In the genomic region with DNA sequence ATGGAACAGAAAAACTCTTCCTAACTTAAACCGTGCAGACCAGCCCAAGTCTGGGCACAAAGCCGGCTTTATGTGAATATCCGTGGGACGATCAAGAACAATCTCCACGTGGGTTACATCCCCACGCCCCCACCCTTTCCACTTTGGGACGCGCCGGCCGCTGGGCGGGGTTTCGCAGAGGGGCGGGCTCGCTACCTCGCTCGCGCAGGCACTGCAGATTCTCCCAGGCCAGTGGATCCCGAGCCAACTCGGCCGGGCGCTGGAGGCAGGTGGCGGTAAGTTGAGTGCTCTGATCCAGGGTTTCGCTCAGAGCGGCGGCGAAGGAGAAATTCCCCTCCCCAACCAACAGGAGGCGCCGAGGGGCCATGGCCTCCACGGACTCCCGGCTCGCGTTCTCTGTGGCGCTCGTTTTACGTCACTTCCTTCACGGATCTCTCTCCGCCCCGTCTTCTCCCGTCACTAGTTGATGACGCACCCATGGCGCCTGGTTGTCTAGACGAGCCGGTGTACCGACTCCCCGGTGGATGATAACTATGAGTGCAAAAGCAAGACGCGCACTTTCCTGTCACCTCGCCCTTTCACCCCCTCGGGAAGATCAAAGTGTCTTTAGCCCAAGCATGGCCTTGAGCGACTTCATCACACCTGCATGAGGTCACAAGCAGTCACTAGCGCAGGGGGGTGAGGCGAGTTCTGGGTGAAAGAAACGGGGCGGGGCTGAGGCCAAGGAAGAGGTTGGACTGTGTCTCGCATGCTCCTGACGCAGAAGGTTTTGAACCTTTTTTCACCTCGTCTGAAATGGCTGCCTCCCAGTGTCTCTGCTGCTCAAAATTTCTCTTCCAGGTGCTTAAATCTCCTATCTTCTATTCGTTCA, we compare ENCODE assay signal across 1 cellular context.
TF ChIP-seq lines count a peak whose summit lies in the region.

A gene with protein sequence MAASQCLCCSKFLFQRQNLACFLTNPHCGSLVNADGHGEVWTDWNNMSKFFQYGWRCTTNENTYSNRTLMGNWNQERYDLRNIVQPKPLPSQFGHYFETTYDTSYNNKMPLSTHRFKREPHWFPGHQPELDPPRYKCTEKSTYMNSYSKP (plus strand): TSS at position 776 of the 871 bp plus-strand sequence. CDS start 20 bp downstream, at position 796.
A gene with protein sequence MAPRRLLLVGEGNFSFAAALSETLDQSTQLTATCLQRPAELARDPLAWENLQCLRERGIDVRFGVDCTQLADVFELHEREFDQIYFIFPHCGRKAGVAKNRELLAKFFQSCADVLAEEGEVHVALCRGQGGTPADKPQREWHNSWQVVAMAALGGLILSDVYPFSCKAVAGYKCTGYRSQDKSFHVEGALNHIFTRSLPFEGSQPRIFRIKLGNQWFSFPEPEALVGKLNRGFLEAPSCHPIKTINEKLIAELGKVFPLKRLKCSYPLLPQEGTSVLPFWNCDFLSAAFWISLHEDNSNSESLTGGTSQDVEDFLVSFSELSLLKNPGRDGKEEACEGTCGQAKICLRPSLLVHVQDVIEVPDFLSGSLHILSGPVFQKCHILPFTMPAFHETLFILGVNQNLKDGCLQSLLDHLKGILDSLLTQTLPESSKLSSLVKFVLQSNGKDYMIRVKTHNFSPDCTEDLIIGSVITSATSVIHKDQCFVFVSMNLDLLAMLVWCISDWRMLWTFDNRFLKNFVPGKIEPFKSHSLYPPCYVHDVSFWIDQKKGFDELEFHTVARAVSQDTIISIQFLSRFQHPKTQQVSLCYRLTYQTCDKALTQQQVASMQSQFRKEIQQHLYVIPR (minus strand): TSS at position 400 of the 871 bp plus-strand sequence. CDS start 33 bp downstream, at position 367.

TF ChIP-seq in HepG2, 621 proteins besides CTCF, POLR2A, EP300 and RAD21 (continues in another document):
- TF ChIP-seq ARHGAP35 (CRISPR knock-in tag; IDR thresholded peaks at IDR 0.05; ENCODE audit: borderline replicate concordance): 0 out of 2 replicates have a peak, but pooled peaks have one; percentile 37
- TF ChIP-seq MXD4 (CRISPR knock-in tag; IDR thresholded peaks at IDR 0.05): peak; percentile 55
- no peak; the same call in 1 of the 2 replicates for TF ChIP-seq MEIS2 (CRISPR knock-in tag; IDR thresholded peaks at IDR 0.05)
- no peak; the same call in 1 of the 2 replicates for TF ChIP-seq MIXL1 (CRISPR knock-in tag; IDR thresholded peaks at IDR 0.05)
- no peak for TF ChIP-seq HOXA7 (CRISPR knock-in tag; IDR thresholded peaks at IDR 0.05)
- TF ChIP-seq NR2F1 (CRISPR knock-in tag; IDR thresholded peaks at IDR 0.05): peak; percentile 33 to 67; a peak in 3 of 4 replicates
- no peak for TF ChIP-seq ZNF530 (CRISPR knock-in tag; IDR thresholded peaks at IDR 0.05; ENCODE audit: low read depth)
- TF ChIP-seq, protein P1, sequence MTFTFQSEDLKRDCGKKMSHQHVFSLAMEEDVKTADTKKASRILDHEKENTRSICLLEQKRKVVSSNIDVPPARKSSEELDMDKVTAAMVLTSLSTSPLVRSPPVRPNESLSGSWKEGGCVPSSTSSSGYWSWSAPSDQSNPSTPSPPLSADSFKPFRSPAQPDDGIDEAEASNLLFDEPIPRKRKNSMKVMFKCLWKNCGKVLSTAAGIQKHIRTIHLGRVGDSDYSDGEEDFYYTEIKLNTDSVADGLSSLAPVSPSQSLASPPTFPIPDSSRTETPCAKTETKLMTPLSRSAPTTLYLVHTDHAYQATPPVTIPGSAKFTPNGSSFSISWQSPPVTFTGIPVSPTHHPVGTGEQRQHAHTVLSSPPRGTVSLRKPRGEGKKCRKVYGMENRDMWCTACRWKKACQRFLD (CRISPR knock-in tag; IDR thresholded peaks at IDR 0.05; ENCODE audit: borderline replicate concordance): no peak
- 0 out of 2 replicates have a peak, but pooled peaks have one; percentile 15 for TF ChIP-seq HHEX (CRISPR knock-in tag; IDR thresholded peaks at IDR 0.05)
- no peak for TF ChIP-seq HNRNPUL1 (IDR thresholded peaks at IDR 0.05; ENCODE audit: low read depth, low read length)
- TF ChIP-seq FOXJ3 (CRISPR knock-in tag; IDR thresholded peaks at IDR 0.05; ENCODE audit: borderline replicate concordance): peak; percentile 83
- 0 out of 2 replicates have a peak, but pooled peaks have one; percentile 40 for TF ChIP-seq ZNF557 (CRISPR knock-in tag; IDR thresholded peaks at IDR 0.05)
- TF ChIP-seq, protein P2, sequence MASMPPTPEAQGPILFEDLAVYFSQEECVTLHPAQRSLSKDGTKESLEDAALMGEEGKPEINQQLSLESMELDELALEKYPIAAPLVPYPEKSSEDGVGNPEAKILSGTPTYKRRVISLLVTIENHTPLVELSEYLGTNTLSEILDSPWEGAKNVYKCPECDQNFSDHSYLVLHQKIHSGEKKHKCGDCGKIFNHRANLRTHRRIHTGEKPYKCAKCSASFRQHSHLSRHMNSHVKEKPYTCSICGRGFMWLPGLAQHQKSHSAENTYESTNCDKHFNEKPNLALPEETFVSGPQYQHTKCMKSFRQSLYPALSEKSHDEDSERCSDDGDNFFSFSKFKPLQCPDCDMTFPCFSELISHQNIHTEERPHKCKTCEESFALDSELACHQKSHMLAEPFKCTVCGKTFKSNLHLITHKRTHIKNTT (CRISPR knock-in tag; IDR thresholded peaks at IDR 0.05): no peak
- TF ChIP-seq ZNF660 (CRISPR knock-in tag; IDR thresholded peaks at IDR 0.05; ENCODE audit: borderline replicate concordance, low read depth): no peak
- TF ChIP-seq AHR (CRISPR knock-in tag; IDR thresholded peaks at IDR 0.05): peak; percentile 45; the same call in 1 of the 2 replicates
- TF ChIP-seq, protein P3, sequence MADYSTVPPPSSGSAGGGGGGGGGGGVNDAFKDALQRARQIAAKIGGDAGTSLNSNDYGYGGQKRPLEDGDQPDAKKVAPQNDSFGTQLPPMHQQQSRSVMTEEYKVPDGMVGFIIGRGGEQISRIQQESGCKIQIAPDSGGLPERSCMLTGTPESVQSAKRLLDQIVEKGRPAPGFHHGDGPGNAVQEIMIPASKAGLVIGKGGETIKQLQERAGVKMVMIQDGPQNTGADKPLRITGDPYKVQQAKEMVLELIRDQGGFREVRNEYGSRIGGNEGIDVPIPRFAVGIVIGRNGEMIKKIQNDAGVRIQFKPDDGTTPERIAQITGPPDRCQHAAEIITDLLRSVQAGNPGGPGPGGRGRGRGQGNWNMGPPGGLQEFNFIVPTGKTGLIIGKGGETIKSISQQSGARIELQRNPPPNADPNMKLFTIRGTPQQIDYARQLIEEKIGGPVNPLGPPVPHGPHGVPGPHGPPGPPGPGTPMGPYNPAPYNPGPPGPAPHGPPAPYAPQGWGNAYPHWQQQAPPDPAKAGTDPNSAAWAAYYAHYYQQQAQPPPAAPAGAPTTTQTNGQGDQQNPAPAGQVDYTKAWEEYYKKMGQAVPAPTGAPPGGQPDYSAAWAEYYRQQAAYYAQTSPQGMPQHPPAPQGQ (CRISPR knock-in tag; IDR thresholded peaks at IDR 0.05; ENCODE audit: borderline replicate concordance): no peak
- TF ChIP-seq CBFB (CRISPR knock-in tag; IDR thresholded peaks at IDR 0.05): no peak
- TF ChIP-seq, protein P4, sequence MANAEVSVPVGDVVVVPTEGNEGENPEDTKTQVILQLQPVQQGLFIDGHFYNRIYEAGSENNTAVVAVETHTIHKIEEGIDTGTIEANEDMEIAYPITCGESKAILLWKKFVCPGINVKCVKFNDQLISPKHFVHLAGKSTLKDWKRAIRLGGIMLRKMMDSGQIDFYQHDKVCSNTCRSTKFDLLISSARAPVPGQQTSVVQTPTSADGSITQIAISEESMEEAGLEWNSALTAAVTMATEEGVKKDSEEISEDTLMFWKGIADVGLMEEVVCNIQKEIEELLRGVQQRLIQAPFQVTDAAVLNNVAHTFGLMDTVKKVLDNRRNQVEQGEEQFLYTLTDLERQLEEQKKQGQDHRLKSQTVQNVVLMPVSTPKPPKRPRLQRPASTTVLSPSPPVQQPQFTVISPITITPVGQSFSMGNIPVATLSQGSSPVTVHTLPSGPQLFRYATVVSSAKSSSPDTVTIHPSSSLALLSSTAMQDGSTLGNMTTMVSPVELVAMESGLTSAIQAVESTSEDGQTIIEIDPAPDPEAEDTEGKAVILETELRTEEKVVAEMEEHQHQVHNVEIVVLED (CRISPR knock-in tag; IDR thresholded peaks at IDR 0.05; ENCODE audit: borderline replicate concordance): peak; percentile 74; the same call in 1 of the 2 replicates
- peak; percentile 22; the same call in 1 of the 2 replicates for TF ChIP-seq EEA1 (CRISPR knock-in tag; IDR thresholded peaks at IDR 0.05; ENCODE audit: borderline replicate concordance)
- TF ChIP-seq ARID2 (CRISPR knock-in tag; IDR thresholded peaks at IDR 0.05; ENCODE audit: borderline replicate concordance): no peak
- TF ChIP-seq FOXK1 (CRISPR knock-in tag; IDR thresholded peaks at IDR 0.05; ENCODE audit: borderline replicate concordance, low read depth): peak; percentile 84; the same call in 1 of the 2 replicates
- no peak for TF ChIP-seq ZNF670 (CRISPR knock-in tag; IDR thresholded peaks at IDR 0.05; ENCODE audit: borderline replicate concordance)
- TF ChIP-seq, protein P5, sequence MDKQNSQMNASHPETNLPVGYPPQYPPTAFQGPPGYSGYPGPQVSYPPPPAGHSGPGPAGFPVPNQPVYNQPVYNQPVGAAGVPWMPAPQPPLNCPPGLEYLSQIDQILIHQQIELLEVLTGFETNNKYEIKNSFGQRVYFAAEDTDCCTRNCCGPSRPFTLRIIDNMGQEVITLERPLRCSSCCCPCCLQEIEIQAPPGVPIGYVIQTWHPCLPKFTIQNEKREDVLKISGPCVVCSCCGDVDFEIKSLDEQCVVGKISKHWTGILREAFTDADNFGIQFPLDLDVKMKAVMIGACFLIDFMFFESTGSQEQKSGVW (CRISPR knock-in tag; IDR thresholded peaks at IDR 0.05; ENCODE audit: borderline replicate concordance): no peak
- peak; percentile 87 for TF ChIP-seq ASH2L (IDR thresholded peaks at IDR 0.05; ENCODE audit: insufficient read length, low read depth, low read length)
- TF ChIP-seq ZBTB1 (CRISPR knock-in tag; IDR thresholded peaks at IDR 0.05; ENCODE audit: borderline replicate concordance): no peak
- TF ChIP-seq KAT7 (CRISPR knock-in tag; IDR thresholded peaks at IDR 0.05; ENCODE audit: borderline replicate concordance): 0 out of 2 replicates have a peak, but pooled peaks have one; percentile 71
- TF ChIP-seq ZNF672 (CRISPR knock-in tag; IDR thresholded peaks at IDR 0.05): no peak
- TF ChIP-seq ZNF891 (CRISPR knock-in tag; IDR thresholded peaks at IDR 0.05): peak; percentile 68
- no peak for TF ChIP-seq ZNF577 (CRISPR knock-in tag; IDR thresholded peaks at IDR 0.05; ENCODE audit: borderline replicate concordance, low read depth)
- TF ChIP-seq ELF1 (CRISPR knock-in tag; IDR thresholded peaks at IDR 0.05): peak; percentile 72
- TF ChIP-seq RORA (CRISPR knock-in tag; IDR thresholded peaks at IDR 0.05): no peak
- 0 out of 2 replicates have a peak, but pooled peaks have one; percentile 33 for TF ChIP-seq CAMTA2 (CRISPR knock-in tag; IDR thresholded peaks at IDR 0.05; ENCODE audit: borderline replicate concordance)
- no peak for TF ChIP-seq SRSF1 (optimal IDR thresholded peaks at IDR 0.05; ENCODE audit: low read depth, low read length)
- TF ChIP-seq, protein P6, sequence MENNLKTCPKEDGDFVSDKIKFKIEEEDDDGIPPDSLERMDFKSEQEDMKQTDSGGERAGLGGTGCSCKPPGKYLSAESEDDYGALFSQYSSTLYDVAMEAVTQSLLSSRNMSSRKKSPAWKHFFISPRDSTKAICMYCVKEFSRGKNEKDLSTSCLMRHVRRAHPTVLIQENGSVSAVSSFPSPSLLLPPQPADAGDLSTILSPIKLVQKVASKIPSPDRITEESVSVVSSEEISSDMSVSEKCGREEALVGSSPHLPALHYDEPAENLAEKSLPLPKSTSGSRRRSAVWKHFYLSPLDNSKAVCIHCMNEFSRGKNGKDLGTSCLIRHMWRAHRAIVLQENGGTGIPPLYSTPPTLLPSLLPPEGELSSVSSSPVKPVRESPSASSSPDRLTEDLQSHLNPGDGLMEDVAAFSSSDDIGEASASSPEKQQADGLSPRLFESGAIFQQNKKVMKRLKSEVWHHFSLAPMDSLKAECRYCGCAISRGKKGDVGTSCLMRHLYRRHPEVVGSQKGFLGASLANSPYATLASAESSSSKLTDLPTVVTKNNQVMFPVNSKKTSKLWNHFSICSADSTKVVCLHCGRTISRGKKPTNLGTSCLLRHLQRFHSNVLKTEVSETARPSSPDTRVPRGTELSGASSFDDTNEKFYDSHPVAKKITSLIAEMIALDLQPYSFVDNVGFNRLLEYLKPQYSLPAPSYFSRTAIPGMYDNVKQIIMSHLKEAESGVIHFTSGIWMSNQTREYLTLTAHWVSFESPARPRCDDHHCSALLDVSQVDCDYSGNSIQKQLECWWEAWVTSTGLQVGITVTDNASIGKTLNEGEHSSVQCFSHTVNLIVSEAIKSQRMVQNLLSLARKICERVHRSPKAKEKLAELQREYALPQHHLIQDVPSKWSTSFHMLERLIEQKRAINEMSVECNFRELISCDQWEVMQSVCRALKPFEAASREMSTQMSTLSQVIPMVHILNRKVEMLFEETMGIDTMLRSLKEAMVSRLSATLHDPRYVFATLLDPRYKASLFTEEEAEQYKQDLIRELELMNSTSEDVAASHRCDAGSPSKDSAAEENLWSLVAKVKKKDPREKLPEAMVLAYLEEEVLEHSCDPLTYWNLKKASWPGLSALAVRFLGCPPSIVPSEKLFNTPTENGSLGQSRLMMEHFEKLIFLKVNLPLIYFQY (CRISPR knock-in tag; IDR thresholded peaks at IDR 0.05; ENCODE audit: borderline replicate concordance): no peak
- TF ChIP-seq, protein P7, sequence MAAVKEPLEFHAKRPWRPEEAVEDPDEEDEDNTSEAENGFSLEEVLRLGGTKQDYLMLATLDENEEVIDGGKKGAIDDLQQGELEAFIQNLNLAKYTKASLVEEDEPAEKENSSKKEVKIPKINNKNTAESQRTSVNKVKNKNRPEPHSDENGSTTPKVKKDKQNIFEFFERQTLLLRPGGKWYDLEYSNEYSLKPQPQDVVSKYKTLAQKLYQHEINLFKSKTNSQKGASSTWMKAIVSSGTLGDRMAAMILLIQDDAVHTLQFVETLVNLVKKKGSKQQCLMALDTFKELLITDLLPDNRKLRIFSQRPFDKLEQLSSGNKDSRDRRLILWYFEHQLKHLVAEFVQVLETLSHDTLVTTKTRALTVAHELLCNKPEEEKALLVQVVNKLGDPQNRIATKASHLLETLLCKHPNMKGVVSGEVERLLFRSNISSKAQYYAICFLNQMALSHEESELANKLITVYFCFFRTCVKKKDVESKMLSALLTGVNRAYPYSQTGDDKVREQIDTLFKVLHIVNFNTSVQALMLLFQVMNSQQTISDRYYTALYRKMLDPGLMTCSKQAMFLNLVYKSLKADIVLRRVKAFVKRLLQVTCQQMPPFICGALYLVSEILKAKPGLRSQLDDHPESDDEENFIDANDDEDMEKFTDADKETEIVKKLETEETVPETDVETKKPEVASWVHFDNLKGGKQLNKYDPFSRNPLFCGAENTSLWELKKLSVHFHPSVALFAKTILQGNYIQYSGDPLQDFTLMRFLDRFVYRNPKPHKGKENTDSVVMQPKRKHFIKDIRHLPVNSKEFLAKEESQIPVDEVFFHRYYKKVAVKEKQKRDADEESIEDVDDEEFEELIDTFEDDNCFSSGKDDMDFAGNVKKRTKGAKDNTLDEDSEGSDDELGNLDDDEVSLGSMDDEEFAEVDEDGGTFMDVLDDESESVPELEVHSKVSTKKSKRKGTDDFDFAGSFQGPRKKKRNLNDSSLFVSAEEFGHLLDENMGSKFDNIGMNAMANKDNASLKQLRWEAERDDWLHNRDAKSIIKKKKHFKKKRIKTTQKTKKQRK (IDR thresholded peaks at IDR 0.05; ENCODE audit: low read length): no peak
- peak; percentile 78; the same call in 1 of the 2 replicates for TF ChIP-seq KLF12 (CRISPR knock-in tag; IDR thresholded peaks at IDR 0.05; ENCODE audit: borderline replicate concordance)
- no peak; the same call in 1 of the 2 replicates for TF ChIP-seq ZBTB3 (CRISPR knock-in tag; IDR thresholded peaks at IDR 0.05; ENCODE audit: borderline replicate concordance, low read depth)
- TF ChIP-seq ZZZ3 (CRISPR knock-in tag; IDR thresholded peaks at IDR 0.05; ENCODE audit: borderline replicate concordance): no peak; the same call in none of the 2 replicates
- TF ChIP-seq ZEB1 (IDR thresholded peaks at IDR 0.05; ENCODE audit: insufficient replicate concordance, low read depth): peak; percentile 54
- no peak for TF ChIP-seq PAWR (CRISPR knock-in tag; IDR thresholded peaks at IDR 0.05; ENCODE audit: borderline replicate concordance)
- TF ChIP-seq ISX (CRISPR knock-in tag; conservative IDR thresholded peaks at IDR 0.05): no peak
- TF ChIP-seq NCOA2 (CRISPR knock-in tag; IDR thresholded peaks at IDR 0.05): peak; percentile 71
